ENCODE assay signal across 8 cellular contexts in the genomic region with DNA sequence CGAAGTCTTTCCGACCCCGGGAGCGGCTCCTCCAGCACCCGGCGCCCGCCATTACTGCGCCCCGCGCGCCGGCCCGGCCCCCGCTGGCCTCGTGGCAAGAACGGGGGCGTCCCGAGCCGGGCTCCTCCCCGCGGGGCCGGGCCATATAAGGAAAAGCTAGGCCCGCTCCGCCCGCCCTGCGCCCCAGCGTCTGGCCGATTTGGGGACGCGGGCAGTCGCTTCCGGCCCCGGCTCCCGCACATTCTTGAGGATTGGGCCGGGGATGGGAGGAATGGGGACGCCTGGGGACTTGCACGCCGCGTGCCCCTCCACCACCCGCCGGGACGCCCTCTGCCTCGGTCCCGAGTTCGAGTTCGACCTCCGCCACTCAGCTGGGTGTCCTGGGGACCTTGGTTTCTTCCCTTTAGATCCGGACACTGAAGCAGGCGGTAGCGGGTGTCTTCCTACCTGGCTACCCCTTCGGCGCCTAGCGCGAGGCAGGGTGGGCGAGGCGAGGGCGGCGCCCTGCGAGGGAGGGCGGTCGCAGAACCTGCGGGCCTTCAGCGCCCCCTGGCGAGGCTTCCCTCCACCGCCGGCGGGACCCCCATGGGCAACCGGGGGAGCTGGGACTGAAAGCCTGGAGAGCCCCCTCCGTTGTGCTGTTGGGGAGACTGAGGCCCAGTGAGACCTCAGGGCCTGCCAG. TPM values are rescaled to one million over a fixed set of nuclear protein-coding genes. Genes with fewer than 3 reads are reported as not detected.
DNase-seq lines count a peak whose midpoint lies in the region; ATAC-seq and TF ChIP-seq lines count a peak whose summit lies in the region.

No MANE protein-coding gene starts in this region.

- H3K4me3 ChIP-seq in BLaER1, result peak overlapping the region; percentile 81
- H3K4me3 ChIP-seq in IMR-90 (ENCODE audit: insufficient read depth, low read depth, low read length), result peak overlapping the region; percentile 80
- peak overlapping the region; percentile 67 for H3K4me3 ChIP-seq in WI38 (ENCODE audit: low read depth, low read length)
- peak overlapping the region; percentile 48 to 68 (median 58) for H3K4me3 ChIP-seq in mammary epithelial cell (replicated peaks in 1 of 3; ENCODE audit: insufficient read depth in 1 of 3, low read depth in 2 of 3, low read length in 3 of 3)
- no peak overlapping the region for H3K4me3 ChIP-seq in Caco-2 (ENCODE audit: low read depth, low read length)

- peak overlapping the region; percentile 98 for H4K91ac ChIP-seq in IMR-90 (ENCODE audit: insufficient read depth, low read depth, low read length)

- 2% methylated on average over 52 of the region's 69 CpGs; no CpG with 5 or more reads in 1 of the 2 experiments for WGBS in IMR-90 (ENCODE audit: extremely low coverage in 2 of 2, insufficient read length in 1 of 2), 2 experiments
- 0% methylated on average over 1 of the region's 69 CpGs for WGBS in mammary epithelial cell (ENCODE audit: low coverage, missing lambda C conversion rate)

- H2BK20ac ChIP-seq in IMR-90 (ENCODE audit: low read depth, low read length), result peak overlapping the region; percentile 47; the same call in 1 of the 2 replicates

- H2BK5ac ChIP-seq in IMR-90 (ENCODE audit: low read depth, low read length, poor library complexity, severe bottlenecking), result peak overlapping the region; percentile 90

- DNase-seq in IMR-90 (peak; percentile 75), mammary epithelial cell (peak; percentile 69), inferior parietal cortex (ENCODE audit: extremely low spot score) (peak; percentile 74), Caco-2 (no peak)
- DNase-seq in stimulated activated CD4-positive, alpha-beta T cell treated with anti-CD3 and anti-CD28 coated beads, Interleukin-12 subunit alpha, Interleukin-12 subunit beta, amount 100 ng/mL, for 4 hours, result peak; percentile 89

- H3K14ac ChIP-seq in IMR-90 (replicated peaks; ENCODE audit: low read depth, low read length), result peak overlapping the region; percentile 99

- H3K9ac ChIP-seq in BLaER1 (peak overlapping the region; percentile 88), IMR-90 (ENCODE audit: low read depth, low read length) (peak overlapping the region; percentile 95), mammary epithelial cell (ENCODE audit: insufficient read depth, low read length) (peak overlapping the region; percentile 71)

- TF ChIP-seq CTCF in IMR-90 (conservative IDR thresholded peaks at IDR 0.05; ENCODE audit: low read depth, low read length) (peak; percentile 75), WI38 (IDR thresholded peaks at IDR 0.05; ENCODE audit: low read depth, low read length) (peak; percentile 70), mammary epithelial cell (conservative IDR thresholded peaks at IDR 0.05 in 1 of 2, IDR thresholded peaks at IDR 0.05 in 1 of 2; ENCODE audit: extremely low read depth in 1 of 2, insufficient read depth in 1 of 2, low read depth in 1 of 2, low read length in 2 of 2) (peak; percentile 32 to 82), Caco-2 (IDR thresholded peaks at IDR 0.05; ENCODE audit: insufficient read depth in 1 of 2, low read depth in 1 of 2, low read length in 1 of 2, severe bottlenecking in 1 of 2, unreplicated experiment in 1 of 2) (no peak)

- no peak overlapping the region for H3K4me3 Mint-ChIP-seq in Caco-2 (ENCODE audit: unreplicated experiment)

- H3K36me3 ChIP-seq in BLaER1 (peaks cover 30% of the 10 kb centered on the region), IMR-90 (ENCODE audit: control insufficient read depth, insufficient read depth, low read length) (peaks cover 38% of the 10 kb centered on the region), mammary epithelial cell (ENCODE audit: insufficient read depth, low read length) (peaks cover 23% of the 10 kb centered on the region), Caco-2 (ENCODE audit: control insufficient read depth, insufficient read depth, low read length) (peaks cover 1% of the 10 kb centered on the region)

- H3K4ac ChIP-seq in IMR-90 (ENCODE audit: low read depth, low read length), result peak overlapping the region; percentile 100

- H4K5ac ChIP-seq in IMR-90 (ENCODE audit: low read depth, low read length), result peak overlapping the region; percentile 95

- H3K36me3 Mint-ChIP-seq in Caco-2 (ENCODE audit: insufficient read depth, unreplicated experiment), result peaks cover 34% of the 10 kb centered on the region

- H4K20me1 ChIP-seq in BLaER1 (peaks cover 15% of the 10 kb centered on the region), IMR-90 (ENCODE audit: insufficient read depth, low read length) (peaks cover 15% of the 10 kb centered on the region), mammary epithelial cell (ENCODE audit: insufficient read depth, low read length) (peaks cover 7% of the 10 kb centered on the region)

- H3K79me2 ChIP-seq in mammary epithelial cell (ENCODE audit: insufficient read depth, low read length), result peaks cover 87% of the 10 kb centered on the region

- H2AFZ ChIP-seq in IMR-90 (replicated peaks; ENCODE audit: low read length, poor library complexity), result peak overlapping the region; percentile 97
- H2AFZ ChIP-seq in mammary epithelial cell (ENCODE audit: low read depth, low read length), result peak overlapping the region; percentile 65

- peaks cover 36 to 94% of the 10 kb centered on the region in 2 experiments for H3K79me1 ChIP-seq in IMR-90 (ENCODE audit: low read depth in 1 of 2, low read length in 2 of 2)

- ATAC-seq in GM19467 (IDR thresholded peaks at IDR 0.05; ENCODE audit: unreplicated experiment) (peak; percentile 44), IMR-90 (ENCODE audit: low read depth) (peak; percentile 71)

- dilution Hi-C loops in IMR-90 (cut with HindIII; ENCODE audit: low sequenced_read_pairs, unreplicated experiment), result no loop called here
- dilution Hi-C loops in mammary epithelial cell (cut with HindIII; ENCODE audit: low sequenced_read_pairs), result loop anchor here (5.0 kb wide), 1 partner anchor 53 kb away; no protein-coding TSS in a partner anchor

- peak overlapping the region; percentile 100 for H2AK9ac ChIP-seq in IMR-90 (replicated peaks; ENCODE audit: low read depth, low read length, poor library complexity)

- BruUV-seq in IMR-90 (replicated peaks; lab: Mats Ljungman, UMichigan) (no TSS peak), mammary epithelial cell (replicated peaks; lab: Mats Ljungman, UMichigan) (no TSS peak), Caco-2 (replicated peaks; lab: Mats Ljungman, UMichigan) (no TSS peak)

- no peak overlapping the region for H3K27ac Mint-ChIP-seq in Caco-2 (ENCODE audit: unreplicated experiment)

- TF ChIP-seq POLR2A in IMR-90 (IDR thresholded peaks at IDR 0.05; ENCODE audit: low read depth, low read length), result peak; percentile 57; the same call in 1 of the 2 replicates

- H2BK15ac ChIP-seq in IMR-90 (ENCODE audit: low read depth, low read length), result peak overlapping the region; percentile 92; the same call in 1 of the 3 replicates

- POLR2A ChIA-PET in IMR-90 (lab: Charles Lee; ENCODE audit: unreplicated experiment) (interaction anchor here (0.6 to 0.7 kb wide), 3 partner anchors 9 to 119 kb away, joined by 3 to 4 read pairs (median 3); no protein-coding TSS in a partner anchor), Caco-2 (lab: Charles Lee) (no interaction called here)

- peaks cover 18% of the 10 kb centered on the region for H3K9me1 ChIP-seq in IMR-90 (ENCODE audit: insufficient read depth, low read length)

- H3K27me3 Mint-ChIP-seq in Caco-2 (ENCODE audit: insufficient read depth, unreplicated experiment), result no peaks in the 10 kb centered on the region

- CTCF ChIA-PET in IMR-90 (lab: Yijun Ruan, JAX) (interaction anchor here (1.6 to 4.0 kb wide), 2 partner anchors 48 to 132 kb away, joined by 3 to 10 read pairs; no protein-coding TSS in a partner anchor), mammary epithelial cell (lab: Charles Lee; ENCODE audit: low non-redundant PET) (interaction anchor here (0.6 to 1.7 kb wide), 3 partner anchors 22 to 138 kb away, joined by 3 to 16 read pairs (median 6); a partner anchor contains a TSS), Caco-2 (lab: Charles Lee) (no interaction called here)

- H3K4me1 ChIP-seq in BLaER1 (peaks cover 83% of the 10 kb centered on the region), IMR-90 (ENCODE audit: control insufficient read depth, insufficient read depth, low read length) (peaks cover 26% of the 10 kb centered on the region), mammary epithelial cell (ENCODE audit: insufficient read depth, low read length) (peaks cover 50% of the 10 kb centered on the region), Caco-2 (peaks cover 23% of the 10 kb centered on the region)

- H3K4me2 ChIP-seq in BLaER1 (peak overlapping the region; percentile 100), IMR-90 (ENCODE audit: low read depth, low read length) (peak overlapping the region; percentile 99), mammary epithelial cell (ENCODE audit: insufficient read depth, low read depth, low read length) (peak overlapping the region; percentile 96)

- peak overlapping the region; percentile 93 for H2BK120ac ChIP-seq in IMR-90 (ENCODE audit: low read depth, low read length)

- TF ChIP-seq RAD21 in IMR-90 (IDR thresholded peaks at IDR 0.05; ENCODE audit: low read length), result peak; percentile 79

- H3K9me3 ChIP-seq in BLaER1 (no peaks in the 10 kb centered on the region), IMR-90 (ENCODE audit: control insufficient read depth, insufficient read depth, low read length) (no peaks in the 10 kb centered on the region), mammary epithelial cell (replicated peaks; ENCODE audit: insufficient read depth, low read length) (no peaks in the 10 kb centered on the region), Caco-2 (no peaks in the 10 kb centered on the region)

- no peaks in the 10 kb centered on the region for H3K27me3 ChIP-seq in BLaER1
- no peaks in the 10 kb centered on the region for H3K27me3 ChIP-seq in IMR-90 (ENCODE audit: control insufficient read depth, insufficient read depth, low read length)
- no peaks in the 10 kb centered on the region for H3K27me3 ChIP-seq in mammary epithelial cell (ENCODE audit: insufficient read depth, low read length)
- no peaks in the 10 kb centered on the region for H3K27me3 ChIP-seq in Caco-2 (replicated peaks; ENCODE audit: control insufficient read depth, insufficient read depth, low read length)

- H3K23ac ChIP-seq in IMR-90 (ENCODE audit: low read depth, low read length), result peak overlapping the region; percentile 98

- H2AK5ac ChIP-seq in IMR-90 (ENCODE audit: low read depth, low read length), result peak overlapping the region; percentile 99

- peak overlapping the region; percentile 88 to 98 for H4K8ac ChIP-seq in IMR-90 (ENCODE audit: low read depth in 2 of 2, low read length in 2 of 2)

- peak overlapping the region; percentile 96 for H3K18ac ChIP-seq in IMR-90 (ENCODE audit: low read depth, low read length)

- peak overlapping the region; percentile 97 for H3K27ac ChIP-seq in BLaER1
- H3K27ac ChIP-seq in IMR-90 (ENCODE audit: insufficient read depth, low read length), result peak overlapping the region; percentile 98
- H3K27ac ChIP-seq in mammary epithelial cell (ENCODE audit: insufficient read depth, low read depth, low read length), result peak overlapping the region; percentile 56

- peaks cover 18% of the 10 kb centered on the region for H3K4me1 Mint-ChIP-seq in Caco-2 (ENCODE audit: low read depth, unreplicated experiment)

- no peaks in the 10 kb centered on the region for H3K9me3 Mint-ChIP-seq in Caco-2 (ENCODE audit: unreplicated experiment)

- H3K56ac ChIP-seq in IMR-90 (ENCODE audit: extremely low read depth, insufficient read depth, low read length), result peak overlapping the region; percentile 88

- in situ Hi-C loops in IMR-90 (cut with MboI; ENCODE audit: low sequenced_read_pairs) (loop anchor here (5.0 kb wide), 1 partner anchor 138 kb away; no protein-coding TSS in a partner anchor), mammary epithelial cell (cut with MboI; ENCODE audit: low sequenced_read_pairs in 2 of 2) (loop anchor here (5.0 to 25.0 kb wide), 3 partner anchors 133 to 323 kb away; no protein-coding TSS in a partner anchor)

- intact Hi-C loops in IMR-90 (cut with micrococcal nuclease), result no loop called here
- intact Hi-C loops in mammary epithelial cell (cut with micrococcal nuclease), result loop anchor here (1.0 to 10.0 kb wide), 3 partner anchors 50 to 322 kb away; no protein-coding TSS in a partner anchor
- intact Hi-C loops in Caco-2 (cut with micrococcal nuclease; ENCODE audit: unreplicated experiment), result no loop called here

RNA-seq across cellular contexts. Expression of a gene that starts 3.8 kb away (rescaled TPM):
- total RNA-seq in IMR-90 (2012; rRNA removed), result 47.2 and 53.6 TPM in 2 replicates
- polyA plus RNA-seq in IMR-90 (2012; rRNA removed), result 63.7 and 65.1 TPM in 2 replicates
- 97.1 and 119 TPM in 2 replicates for polyA plus RNA-seq in IMR-90 (2012; cell fraction: cytosol; rRNA removed)
- 227 and 462 TPM in 2 replicates for polyA plus RNA-seq in IMR-90 (2012; cell fraction: nucleus; rRNA removed; ENCODE audit: low replicate concordance)
- total RNA-seq in mammary epithelial cell, result 100 to 1,000 TPM in 1 of 2 donors, 10 to 100 TPM in 1; 79.9 to 363 TPM
- polyA plus RNA-seq in mammary epithelial cell, result 138 TPM
- 148 TPM for polyA minus RNA-seq in mammary epithelial cell
- total RNA-seq in Caco-2 (2022), result 69.8 and 71.0 TPM in 2 replicates

RNA-seq across cellular contexts. Expression of a gene that starts 22.4 kb away (rescaled TPM):
- total RNA-seq in IMR-90 (2012; rRNA removed) (36.1 and 46.2 TPM in 2 replicates), mammary epithelial cell (10 to 100 TPM; 24.6 to 38.7 TPM), Caco-2 (2022) (1.3 and 2.0 TPM in 2 replicates)
- polyA plus RNA-seq in IMR-90 (2012; rRNA removed) (270 and 369 TPM in 2 replicates), mammary epithelial cell (21.8 TPM)
- 662 and 853 TPM in 2 replicates for polyA plus RNA-seq in IMR-90 (2012; cell fraction: cytosol; rRNA removed)
- 256 and 316 TPM in 2 replicates for polyA plus RNA-seq in IMR-90 (2012; cell fraction: nucleus; rRNA removed; ENCODE audit: low replicate concordance)
- 4.7 TPM for polyA minus RNA-seq in mammary epithelial cell

RNA-seq across cellular contexts. Expression of a gene that starts 37.8 kb away (rescaled TPM):
- total RNA-seq in IMR-90 (2012; rRNA removed) (0.28 and 0.36 TPM in 2 replicates), mammary epithelial cell (1 to 10 TPM in 1 of 2 donors, under 1 TPM in 1; 0.50 to 2.7 TPM), Caco-2 (2022) (6.8 and 7.8 TPM in 2 replicates)
- polyA plus RNA-seq in IMR-90 (2012; rRNA removed) (2.0 and 2.2 TPM in 2 replicates), mammary epithelial cell (0.37 TPM)
- polyA plus RNA-seq in IMR-90 (2012; cell fraction: cytosol; rRNA removed), result 0.41 and 2.1 TPM in 2 replicates
- 9.6 and 20.2 TPM in 2 replicates for polyA plus RNA-seq in IMR-90 (2012; cell fraction: nucleus; rRNA removed; ENCODE audit: low replicate concordance)
- polyA minus RNA-seq in mammary epithelial cell, result 2.4 TPM

RNA-seq across cellular contexts. Expression of a gene that starts 55.4 kb away (rescaled TPM):
- total RNA-seq in IMR-90 (2012; rRNA removed), result under 0.01 TPM in 1 of 2 replicates, not detected in the other
- polyA plus RNA-seq in IMR-90 (2012; rRNA removed), result 0.07 and 0.12 TPM in 2 replicates
- 0.04 TPM in 1 of 2 replicates, not detected in the other for polyA plus RNA-seq in IMR-90 (2012; cell fraction: cytosol; rRNA removed)
- 0.09 and 0.11 TPM in 2 replicates for polyA plus RNA-seq in IMR-90 (2012; cell fraction: nucleus; rRNA removed; ENCODE audit: low replicate concordance)
- not detected for total RNA-seq in mammary epithelial cell
- polyA plus RNA-seq in mammary epithelial cell, result not detected
- not detected for polyA minus RNA-seq in mammary epithelial cell
- not detected in 2 replicates for total RNA-seq in Caco-2 (2022)

Comparison
In these comparisons a context has a peak if more than half of its experiments do, and no peak if none do; other contexts are left out.
1. DNase-seq: peak in IMR-90 (single experiment), mammary epithelial cell (single experiment), inferior parietal cortex (single experiment) and stimulated activated CD4-positive, alpha-beta T cell treated with anti-CD3 and anti-CD28 coated beads, Interleukin-12 subunit alpha, Interleukin-12 subunit beta, amount 100 ng/mL, for 4 hours (single experiment); none in Caco-2 (0 of 2).
2. CTCF ChIP-seq: peak in IMR-90 (single experiment), WI38 (single experiment) and mammary epithelial cell (2 of 2); none in Caco-2 (0 of 2).
3. Peak in every context shown above with its lines, with median percentiles within 50 percentile points of each other: H3K27ac ChIP-seq, H3K4me2 ChIP-seq and H3K9ac ChIP-seq.